ENCODE assay signal across 20 cellular contexts in the genomic region with DNA sequence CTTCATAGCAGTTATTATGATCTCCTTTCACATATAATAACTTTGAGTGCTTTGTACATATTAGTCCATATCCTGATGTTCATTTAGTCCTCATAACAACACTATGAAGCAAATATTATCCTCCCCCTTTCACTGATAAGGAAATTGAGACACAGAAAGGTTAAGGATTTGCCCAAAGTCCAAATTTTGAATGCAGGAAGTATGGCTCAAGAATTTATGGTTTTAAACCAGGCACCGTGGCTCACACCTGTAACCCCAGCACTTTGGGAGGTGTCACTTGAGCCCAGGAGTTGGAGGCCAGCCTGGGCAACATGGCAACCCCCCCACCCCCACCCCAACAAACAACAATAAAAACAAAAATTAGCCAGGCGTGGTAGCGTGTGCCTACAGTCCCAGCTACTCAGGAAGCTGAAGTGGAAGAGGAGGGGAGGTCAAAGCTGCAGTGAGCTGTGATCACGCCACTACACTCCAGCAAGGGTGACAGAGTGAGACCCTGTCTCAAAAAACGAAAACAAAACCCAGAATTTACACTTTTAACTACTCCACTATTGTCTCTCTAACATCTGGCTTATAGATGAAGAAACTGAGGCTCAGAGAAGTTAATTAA. TPM values are rescaled to one million over a fixed set of nuclear protein-coding genes. Genes with fewer than 3 reads are reported as not detected.
DNase-seq lines count a peak whose midpoint lies in the region; ATAC-seq, FAIRE-seq and TF ChIP-seq lines count a peak whose summit lies in the region.
"Had no signal": no experiment of that assay in that cellular context is flagged by ENCODE, and none has a peak within 500 bp of the region (broad histone marks: within the 10 kb centered on the region; RNA-seq: fewer than 3 reads in every experiment).

No MANE protein-coding gene starts in this region.

- H2AFZ ChIP-seq in fibroblast of lung (ENCODE audit: low read length) = peak overlapping the region; percentile 24

- H3K79me2 ChIP-seq in fibroblast of lung (ENCODE audit: control insufficient read depth, insufficient read depth, low read length) = no peaks in the 10 kb centered on the region

- H3K36me3 ChIP-seq in HUES48 (ENCODE audit: control insufficient read depth, insufficient read depth, low read length) = no peaks in the 10 kb centered on the region; the same call in 1 of the 2 replicates
- H3K36me3 ChIP-seq in fibroblast of lung (ENCODE audit: control insufficient read depth, insufficient read depth, low read length) = no peaks in the 10 kb centered on the region
- H3K36me3 ChIP-seq in small intestine (ENCODE audit: control insufficient read depth in 2 of 2, insufficient read depth in 2 of 2, low read length in 2 of 2) = no peaks in the 10 kb centered on the region
- H3K36me3 ChIP-seq: left lung had no signal

- H3K4me1 ChIP-seq in HUES48 (ENCODE audit: control insufficient read depth, insufficient read depth, low read length) (peaks cover 45% of the 10 kb centered on the region), fibroblast of lung (ENCODE audit: control insufficient read depth, extremely low read depth, insufficient read depth, low read length) (no peaks in the 10 kb centered on the region), small intestine (ENCODE audit: control insufficient read depth in 2 of 2, insufficient read depth in 1 of 2, low read depth in 1 of 2, low read length in 1 of 2) (peaks cover 0 to 5% of the 10 kb centered on the region in 2 donors)

- 25 to 59% (median 44%) methylated on average over 5 of the region's 5 CpGs for WGBS in small intestine, 3 donors

- H4K20me1 ChIP-seq in fibroblast of lung (ENCODE audit: control insufficient read depth, extremely low read depth, insufficient read depth, low read length) = no peaks in the 10 kb centered on the region

- DNase-seq in NCI-H2029 (lab: John Stamatoyannopoulos, UW) (peak; percentile 17), NCI-H2029 treated with DMSO at 0.1 percent for 48 hours (lab: John Stamatoyannopoulos, UW) (no peak), fibroblast of lung (ENCODE audit: low read depth in 2 of 2) (no peak), small intestine (peak; percentile 76), foreskin fibroblast (no peak), inferior parietal cortex (ENCODE audit: extremely low spot score) (no peak)
- DNase-seq: 8988T; activated CD4-positive, alpha-beta T cell treated with anti-CD3 and anti-CD28 coated beads for 4 hours; activated CD8-positive, alpha-beta memory T cell treated with anti-CD3 and anti-CD28 coated beads, Interleukin-2, amount 10 ng/mL, durations not matched to agents 7 days and 5 days; effector memory CD4-positive, alpha-beta T cell; NCI-H1092; NCI-H2081 treated with DMSO at 0.1 percent for 48 hours; NCI-H526 treated with DMSO at 0.1 percent for 48 hours; SIG-M5; stimulated activated CD4-positive, alpha-beta T cell treated with anti-CD3 and anti-CD28 coated beads, Interleukin-4, amount 100 ng/mL, for 1 hour had no signal

- H3K27me3 ChIP-seq in HUES48 (ENCODE audit: control insufficient read depth, insufficient read depth, low read length) = no peaks in the 10 kb centered on the region
- no peaks in the 10 kb centered on the region for H3K27me3 ChIP-seq in fibroblast of lung (ENCODE audit: control insufficient read depth, insufficient read depth, low read length)
- H3K27me3 ChIP-seq in small intestine (ENCODE audit: control insufficient read depth in 2 of 2, insufficient read depth in 2 of 2, low read length in 2 of 2) = no peaks in the 10 kb centered on the region
- H3K27me3 ChIP-seq: left lung had no signal

- H3K4me2 ChIP-seq in fibroblast of lung (ENCODE audit: extremely low read depth, insufficient read depth, low read length) = peak overlapping the region; percentile 15

- TF ChIP-seq CTCF in fibroblast of lung (conservative IDR thresholded peaks at IDR 0.05 in 1 of 2, IDR thresholded peaks at IDR 0.05 in 1 of 2; ENCODE audit: low read depth in 1 of 2, low read length in 2 of 2) (no peak), foreskin fibroblast (IDR thresholded peaks at IDR 0.05; ENCODE audit: low read depth, low read length) (no peak)

- no peak overlapping the region for H3K9ac ChIP-seq in HUES48 (ENCODE audit: low read depth, low read length)
- H3K9ac ChIP-seq in fibroblast of lung (ENCODE audit: insufficient read depth, low read length) = no peak overlapping the region

- peak overlapping the region; percentile 43 for H3K27ac ChIP-seq in HUES48 (ENCODE audit: low read depth, low read length)
- H3K27ac ChIP-seq in fibroblast of lung (ENCODE audit: insufficient read depth, low read length) = no peak overlapping the region
- H3K27ac ChIP-seq in small intestine (ENCODE audit: low read depth in 1 of 2, low read length in 1 of 2) = no peak overlapping the region
- H3K27ac ChIP-seq: left lung had no signal

- no peaks in the 10 kb centered on the region for H3K9me3 ChIP-seq in HUES48 (ENCODE audit: control insufficient read depth, insufficient read depth, low read length)
- H3K9me3 ChIP-seq in fibroblast of lung (ENCODE audit: control insufficient read depth, insufficient read depth, low read depth, low read length) = no peaks in the 10 kb centered on the region
- no peaks in the 10 kb centered on the region for H3K9me3 ChIP-seq in small intestine (ENCODE audit: control insufficient read depth, low read depth)
- H3K9me3 ChIP-seq: left lung had no signal

- H3K4me3 ChIP-seq in HUES48 (ENCODE audit: low read depth, low read length) (no peak overlapping the region), fibroblast of lung (replicated peaks in 1 of 4; ENCODE audit: control extremely low read depth in 1 of 4, insufficient read depth in 1 of 4, low read depth in 3 of 4, low read length in 4 of 4) (no peak overlapping the region), small intestine (ENCODE audit: low read depth in 1 of 2, low read length in 2 of 2) (no peak overlapping the region), foreskin fibroblast (ENCODE audit: low read depth in 1 of 2, low read length in 2 of 2) (no peak overlapping the region)
- H3K4me3 ChIP-seq: left lung had no signal

- no peak for FAIRE-seq in small intestine (lab: Jason Lieb, UNC)
- FAIRE-seq: TTC549 had no signal

- ATAC-seq in HG03196 (IDR thresholded peaks at IDR 0.05; ENCODE audit: unreplicated experiment) = no peak
- ATAC-seq: activated CD8-positive, alpha-beta memory T cell treated with anti-CD3 and anti-CD28 coated beads, Interleukin-2, amount 10 ng/mL, durations not matched to agents 7 days and 5 days; activated naive CD4-positive, alpha-beta T cell treated with anti-CD3 and anti-CD28 coated beads, Interleukin-2, amount 50 U/mL, for 72 hours; left lung had no signal

RNA-seq across cellular contexts. Expression of gene CCDC34, which starts 8.6 kb away (rescaled TPM):
- total RNA-seq in fibroblast of lung = 3.3 and 4.6 TPM in 2 replicates
- polyA plus RNA-seq in fibroblast of lung (3.8 and 6.9 TPM in 2 replicates), small intestine (10 to 100 TPM in 1 of 3 donors, 1 to 10 TPM in 2; 6.2 to 17.6 (median 6.3) TPM)
- polyA plus RNA-seq in fibroblast of lung (2012) = 6.3 and 10.3 TPM in 2 replicates
- polyA minus RNA-seq in fibroblast of lung (ENCODE audit: low replicate concordance) = 0.44 and 0.71 TPM in 2 replicates

Comparison
In these comparisons a context has a peak if more than half of its experiments do, and no peak if none do; other contexts are left out.
1. DNase-seq: peak in NCI-H2029 (single experiment) and small intestine (single experiment); none in NCI-H2029 treated with DMSO at 0.1 percent for 48 hours (single experiment), fibroblast of lung (0 of 2), foreskin fibroblast (0 of 2) and inferior parietal cortex (single experiment).